ENCODE assay signal across 8 cellular contexts in genomic region chr9:70260007-70260443, GRCh38. TPM values are rescaled to one million over a fixed set of nuclear protein-coding genes. Genes with fewer than 3 reads are reported as not detected.
DNase-seq lines count a peak whose midpoint lies in the region; ATAC-seq, FAIRE-seq and TF ChIP-seq lines count a peak whose summit lies in the region.

No MANE protein-coding gene starts in this region.

- H2BK15ac ChIP-seq in neuronal stem cell (ENCODE audit: low read length), result no peak overlapping the region

- H4K91ac ChIP-seq in neuronal stem cell (ENCODE audit: low read depth, low read length, poor library complexity), result no peak overlapping the region

- H3K4ac ChIP-seq in neuronal stem cell (ENCODE audit: low read length), result no peak overlapping the region

- H3K9me2 ChIP-seq in OCI-LY7 (ENCODE audit: insufficient read depth, low read length), result no peaks in the 10 kb centered on the region

- H2BK12ac ChIP-seq in neuronal stem cell (ENCODE audit: low read length), result no peak overlapping the region

- H4K20me1 ChIP-seq in OCI-LY7 (ENCODE audit: insufficient read depth, low read length) (peaks cover 24% of the 10 kb centered on the region), endothelial cell of umbilical vein (replicated peaks; ENCODE audit: control insufficient read depth, extremely low read depth, insufficient read depth, low read length) (no peaks in the 10 kb centered on the region)

- intact Hi-C loops in OCI-LY7 (cut with micrococcal nuclease; ENCODE audit: unreplicated experiment) (no loop called here), endothelial cell of umbilical vein (cut with micrococcal nuclease) (no loop called here)

- H3K79me1 ChIP-seq in neuronal stem cell (ENCODE audit: low read depth, low read length), result peaks cover 2% of the 10 kb centered on the region

- H3K36me3 ChIP-seq in CD8-positive, alpha-beta memory T cell (ENCODE audit: insufficient read depth, low read length), result no peaks in the 10 kb centered on the region
- H3K36me3 ChIP-seq in OCI-LY7 (ENCODE audit: insufficient read depth, low read length) (peaks cover 52% of the 10 kb centered on the region), endothelial cell of umbilical vein (ENCODE audit: control insufficient read depth in 2 of 2, extremely low read depth in 1 of 2, insufficient read depth in 2 of 2, low read length in 2 of 2) (peaks cover 5 to 14% of the 10 kb centered on the region in 2 experiments), neuronal stem cell (replicated peaks in 1 of 2; ENCODE audit: control insufficient read depth in 2 of 2, insufficient read depth in 2 of 2, low read length in 2 of 2) (peaks cover 5 to 50% of the 10 kb centered on the region in 2 donors)

- H2BK120ac ChIP-seq in neuronal stem cell (ENCODE audit: low read depth, low read length), result no peak overlapping the region

- no peak overlapping the region for H2BK5ac ChIP-seq in neuronal stem cell (ENCODE audit: low read length)

- TF ChIP-seq CTCF in OCI-LY7 (conservative IDR thresholded peaks at IDR 0.05; ENCODE audit: low read length) (no peak), endothelial cell of umbilical vein (IDR thresholded peaks at IDR 0.05; ENCODE audit: extremely low read depth in 1 of 2, insufficient read depth in 1 of 2, low read depth in 1 of 2, low read length in 2 of 2) (no peak)

- H3K18ac ChIP-seq in neuronal stem cell (ENCODE audit: low read length), result no peak overlapping the region

- no peak for FAIRE-seq in endothelial cell of umbilical vein (lab: Jason Lieb, UNC)

- no peaks in the 10 kb centered on the region for H3K27me3 ChIP-seq in CD8-positive, alpha-beta memory T cell (ENCODE audit: insufficient read depth, low read length, poor library complexity, severe bottlenecking)
- H3K27me3 ChIP-seq in endothelial cell of umbilical vein (ENCODE audit: control insufficient read depth in 2 of 2, insufficient read depth in 2 of 2, low read length in 2 of 2) (no peaks in the 10 kb centered on the region), neuronal stem cell (ENCODE audit: control insufficient read depth in 3 of 3, insufficient read depth in 3 of 3, low read depth in 1 of 3, low read length in 3 of 3) (no peaks in the 10 kb centered on the region)

- POLR2A ChIA-PET in CD8-positive, alpha-beta memory T cell (lab: Charles Lee), result interaction anchor here (0.7 to 1.1 kb wide), 2 partner anchors 161 to 1507 kb away, joined by 4 to 10 read pairs; no protein-coding TSS in a partner anchor
- POLR2A ChIA-PET in OCI-LY7 (lab: Charles Lee) (interaction anchor here (0.7 to 1.0 kb wide), 2 partner anchors 41 to 106 kb away, joined by 3 to 9 read pairs; no protein-coding TSS in a partner anchor), endothelial cell of umbilical vein (lab: Charles Lee) (interaction anchor here (0.7 kb wide), 1 partner anchor 284 kb away, joined by 4 read pairs; no protein-coding TSS in a partner anchor)

- no peaks in the 10 kb centered on the region for H3K9me3 Mint-ChIP-seq in CD8-positive, alpha-beta memory T cell

- peaks cover 52% of the 10 kb centered on the region for H3K4me1 ChIP-seq in CD8-positive, alpha-beta memory T cell (ENCODE audit: insufficient read depth, low read length)
- H3K4me1 ChIP-seq in OCI-LY7 (ENCODE audit: insufficient read depth, low read length, poor library complexity, severe bottlenecking) (peaks cover 34% of the 10 kb centered on the region), endothelial cell of umbilical vein (ENCODE audit: control insufficient read depth, extremely low read depth, insufficient read depth, low read length) (peaks cover 40% of the 10 kb centered on the region), neuronal stem cell (ENCODE audit: control insufficient read depth in 2 of 2, insufficient read depth in 1 of 2, low read depth in 1 of 2, low read length in 2 of 2) (peaks cover 16 to 26% of the 10 kb centered on the region in 2 donors)

- H3K4me3 Mint-ChIP-seq in CD8-positive, alpha-beta memory T cell, result peak overlapping the region; percentile 87 to 98 (median 95)

- H3K9ac ChIP-seq in endothelial cell of umbilical vein (replicated peaks; ENCODE audit: extremely low read depth, insufficient read depth, low read length) (peak overlapping the region; percentile 98), neuronal stem cell (ENCODE audit: low read depth, low read length, poor library complexity) (no peak overlapping the region)

- H3K23ac ChIP-seq in neuronal stem cell (ENCODE audit: low read depth, low read length, poor library complexity), result no peak overlapping the region

- WGBS in neuronal stem cell (ENCODE audit: extremely low coverage in 2 of 2, insufficient read length in 2 of 2, insufficient replicate concordance in 1 of 2), 2 donors, result no CpG with 5 or more reads among the region's 30 CpGs

- no peak overlapping the region for H2AK5ac ChIP-seq in neuronal stem cell (ENCODE audit: low read depth, low read length)

- no peaks in the 10 kb centered on the region for H3K9me1 ChIP-seq in endothelial cell of umbilical vein (replicated peaks; ENCODE audit: control insufficient read depth, extremely low read depth, insufficient read depth, low read length)

- no peak for ATAC-seq in GM19463 (IDR thresholded peaks at IDR 0.05; ENCODE audit: unreplicated experiment)

- H3K4me3 ChIP-seq in CD8-positive, alpha-beta memory T cell (ENCODE audit: low read length), result peak overlapping the region; percentile 95
- H3K4me3 ChIP-seq in OCI-LY7 (ENCODE audit: low read depth, low read length, poor library complexity, severe bottlenecking) (peak overlapping the region; percentile 89), endothelial cell of umbilical vein (replicated peaks in 1 of 3; ENCODE audit: insufficient read depth in 1 of 3, low read depth in 1 of 3, low read length in 3 of 3) (peak overlapping the region; percentile 74 to 95 (median 87)), neuronal stem cell (ENCODE audit: low read length in 2 of 2) (peak overlapping the region; percentile 66 to 88)

- no peak for TF ChIP-seq POLR2A in endothelial cell of umbilical vein (IDR thresholded peaks at IDR 0.05; ENCODE audit: low read depth, low read length)

- no peak for DNase-seq in CD8-positive, alpha-beta memory T cell
- DNase-seq in OCI-LY7 (ENCODE audit: low spot score) (no peak), endothelial cell of umbilical vein (ENCODE audit: low read depth, low spot score) (no peak), neuronal stem cell (ENCODE audit: low spot score) (no peak), SKM-1 treated with dmso at 0.1 percent for 144 hours (lab: John Stamatoyannopoulos, UW; ENCODE audit: unreplicated experiment) (no peak), OCI-M1 (lab: John Stamatoyannopoulos, UW) (no peak)
- DNase-seq in stimulated activated CD4-positive, alpha-beta T cell treated with anti-CD3 and anti-CD28 coated beads, Interleukin-12 subunit alpha, Interleukin-12 subunit beta, amount 100 ng/mL, for 4 hours, result no peak

- H3K4me2 ChIP-seq in OCI-LY7 (ENCODE audit: low read length), result peak overlapping the region; percentile 96
- H3K4me2 ChIP-seq in endothelial cell of umbilical vein (ENCODE audit: insufficient read depth, low read length), result peak overlapping the region; percentile 57
- H3K4me2 ChIP-seq in neuronal stem cell (ENCODE audit: insufficient read depth, low read length, poor library complexity, severe bottlenecking), result peak overlapping the region; percentile 55

- no TSS peak for BruUV-seq in OCI-LY7 (replicated peaks; lab: Mats Ljungman, UMichigan)
- no TSS peak for BruUV-seq in endothelial cell of umbilical vein (replicated peaks; lab: Mats Ljungman, UMichigan)

- H3K27ac ChIP-seq in CD8-positive, alpha-beta memory T cell (ENCODE audit: low read depth, low read length), result no peak overlapping the region
- H3K27ac ChIP-seq in OCI-LY7 (ENCODE audit: low read depth, low read length, poor library complexity, severe bottlenecking) (no peak overlapping the region), endothelial cell of umbilical vein (ENCODE audit: insufficient read depth, low read depth, low read length) (peak overlapping the region; percentile 93), neuronal stem cell (replicated peaks; ENCODE audit: low read length) (no peak overlapping the region)

- H3K79me2 ChIP-seq in OCI-LY7 (ENCODE audit: insufficient read depth, low read depth, low read length), result peaks cover 60% of the 10 kb centered on the region
- peaks cover 53% of the 10 kb centered on the region for H3K79me2 ChIP-seq in endothelial cell of umbilical vein (ENCODE audit: control insufficient read depth, insufficient read depth, low read length)

- H3K36me3 Mint-ChIP-seq in CD8-positive, alpha-beta memory T cell, result peaks cover 0 to 30% (median 10%) of the 10 kb centered on the region in 3 donors

- no peaks in the 10 kb centered on the region for H3K9me3 ChIP-seq in CD8-positive, alpha-beta memory T cell (ENCODE audit: low read length)
- H3K9me3 ChIP-seq in OCI-LY7 (ENCODE audit: low read length) (no peaks in the 10 kb centered on the region), endothelial cell of umbilical vein (replicated peaks; ENCODE audit: control insufficient read depth, insufficient read depth, low read length) (no peaks in the 10 kb centered on the region), neuronal stem cell (replicated peaks in 1 of 2; ENCODE audit: control insufficient read depth in 2 of 2, insufficient read depth in 1 of 2, low read depth in 1 of 2, low read length in 2 of 2) (no peaks in the 10 kb centered on the region)

- H2AFZ ChIP-seq in OCI-LY7 (ENCODE audit: low read length) (no peak overlapping the region), endothelial cell of umbilical vein (ENCODE audit: low read depth, low read length) (no peak overlapping the region), neuronal stem cell (ENCODE audit: low read length) (no peak overlapping the region)

- peaks cover 54 to 69% (median 65%) of the 10 kb centered on the region in 3 donors for H3K4me1 Mint-ChIP-seq in CD8-positive, alpha-beta memory T cell

- peak overlapping the region in 7 of 8 donors; percentile 33 to 100 (median 91) for H3K27ac Mint-ChIP-seq in CD8-positive, alpha-beta memory T cell

- H3K27me3 Mint-ChIP-seq in CD8-positive, alpha-beta memory T cell, result peaks cover 0 to 2% of the 10 kb centered on the region in 2 donors

- CTCF ChIA-PET in CD8-positive, alpha-beta memory T cell (lab: Charles Lee), result no interaction called here
- CTCF ChIA-PET in OCI-LY7 (lab: Charles Lee; ENCODE audit: unreplicated experiment) (no interaction called here), endothelial cell of umbilical vein (lab: Charles Lee) (no interaction called here)

- dilution Hi-C loops in endothelial cell of umbilical vein (cut with MboI; ENCODE audit: extremely low pct_ligation_motif_present, low sequenced_read_pairs), result no loop called here

- no peak overlapping the region for H4K8ac ChIP-seq in neuronal stem cell (ENCODE audit: low read depth, low read length)

- H3K14ac ChIP-seq in neuronal stem cell (ENCODE audit: low read length), result no peak overlapping the region

RNA-seq across cellular contexts. Expression of gene SMC5, which starts 1.2 kb away (rescaled TPM):
- total RNA-seq in CD8-positive, alpha-beta memory T cell, result 10 to 100 TPM; 42.2 TPM
- polyA plus RNA-seq in CD8-positive, alpha-beta memory T cell, result 18.9 TPM
- total RNA-seq in OCI-LY7 (2014; rRNA removed; shearing (Covaris generic)), result 34.9 and 42.0 TPM in 2 replicates
- total RNA-seq in OCI-LY7 (2022) (38.9 and 45.4 TPM in 2 replicates), endothelial cell of umbilical vein (24.3 and 32.8 TPM in 2 replicates)
- polyA plus RNA-seq in endothelial cell of umbilical vein, result 5.3 and 17.1 TPM in 2 replicates
- 6.5 and 6.7 TPM in 2 replicates for polyA plus RNA-seq in endothelial cell of umbilical vein (2011; cell fraction: cytosol; rRNA removed)
- polyA plus RNA-seq in endothelial cell of umbilical vein (2011; cell fraction: nucleus; rRNA removed), result 29.1 and 88.9 TPM in 2 replicates
- 16.1 and 18.2 TPM in 2 replicates for polyA plus RNA-seq in endothelial cell of umbilical vein (2012)
- polyA minus RNA-seq in endothelial cell of umbilical vein, result 8.7 and 9.2 TPM in 2 replicates
- polyA minus RNA-seq in endothelial cell of umbilical vein (2011; cell fraction: cytosol; rRNA and poly(A)+ RNA removed), result 13.7 TPM
- polyA minus RNA-seq in endothelial cell of umbilical vein (2011; cell fraction: nucleus; rRNA and poly(A)+ RNA removed), result 32.7 and 48.4 TPM in 2 replicates
- polyA plus RNA-seq in neuronal stem cell (2013, experiment 1 of 2), result 26.5 TPM
- polyA plus RNA-seq in neuronal stem cell (2013, experiment 2 of 2), result 26.7 TPM
